8 cellular contexts compared by ENCODE assay signal in the genomic region with DNA sequence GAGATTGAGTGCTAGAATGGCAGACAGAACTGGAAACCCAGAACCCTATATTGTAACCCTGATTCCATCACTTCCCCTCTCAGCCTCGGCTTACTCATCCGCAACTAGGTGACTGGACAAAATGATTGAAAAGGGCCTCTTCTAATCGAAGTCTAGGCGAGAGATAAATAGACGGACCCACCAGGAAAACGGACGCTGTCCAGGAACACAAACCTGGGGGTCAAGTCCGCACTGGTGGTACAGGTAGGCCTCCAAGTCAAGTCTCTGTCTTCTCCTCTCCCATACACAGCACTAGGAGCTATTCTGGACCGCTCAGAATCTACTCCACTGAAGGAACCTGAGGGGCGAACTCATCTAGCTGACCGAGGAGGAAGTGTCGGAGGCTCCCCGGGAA. TPM values are rescaled to one million over a fixed set of nuclear protein-coding genes. Genes with fewer than 3 reads are reported as not detected.
DNase-seq lines count a peak whose midpoint lies in the region; ATAC-seq, FAIRE-seq and TF ChIP-seq lines count a peak whose summit lies in the region.

No MANE protein-coding gene starts in this region.

- no peak for DNase-seq in activated CD8-positive, alpha-beta memory T cell treated with anti-CD3 and anti-CD28 coated beads, Interleukin-2, amount 10 ng/mL, durations not matched to agents 7 days and 5 days
- DNase-seq in activated CD8-positive, alpha-beta memory T cell treated with anti-CD3 and anti-CD28 coated beads for 24 hours, result no peak
- DNase-seq in chondrocyte (ENCODE audit: low spot score), result no peak
- no peak for DNase-seq in D721Med (ENCODE audit: insufficient read length, low spot score)
- DNase-seq in NCI-H82 (lab: John Stamatoyannopoulos, UW), result no peak

- H3K36me3 ChIP-seq in OCI-LY3 (replicated peaks; ENCODE audit: low read depth, low read length), result peaks cover 18% of the 10 kb centered on the region
- peaks cover 16 to 26% of the 10 kb centered on the region in 2 donors for H3K36me3 ChIP-seq in mucosa of rectum (ENCODE audit: control insufficient read depth in 2 of 2, insufficient read depth in 2 of 2, low read length in 2 of 2)

- H3K4me3 Mint-ChIP-seq in activated CD8-positive, alpha-beta memory T cell treated with anti-CD3 and anti-CD28 coated beads, Interleukin-2, amount 10 ng/mL, durations not matched to agents 7 days and 5 days, result peak overlapping the region; percentile 90
- H3K4me3 Mint-ChIP-seq in chondrocyte (ENCODE audit: unreplicated experiment), result peak overlapping the region; percentile 94

- H3K4me1 Mint-ChIP-seq in activated CD8-positive, alpha-beta memory T cell treated with anti-CD3 and anti-CD28 coated beads, Interleukin-2, amount 10 ng/mL, durations not matched to agents 7 days and 5 days, result peaks cover 32% of the 10 kb centered on the region
- H3K4me1 Mint-ChIP-seq in chondrocyte (ENCODE audit: low read depth), result peaks cover 23% of the 10 kb centered on the region

- H3K4me3 ChIP-seq in OCI-LY3 (ENCODE audit: low read length) (peak overlapping the region; percentile 94), mucosa of rectum (ENCODE audit: low read length in 2 of 2) (peak overlapping the region; percentile 82 to 99)

- peaks cover 11% of the 10 kb centered on the region for H3K4me1 ChIP-seq in OCI-LY3 (ENCODE audit: low read length)
- H3K4me1 ChIP-seq in mucosa of rectum (ENCODE audit: control insufficient read depth in 2 of 2, insufficient read depth in 2 of 2, low read length in 2 of 2), result peaks cover 10 to 11% of the 10 kb centered on the region in 2 donors

- no peaks in the 10 kb centered on the region for H3K27me3 Mint-ChIP-seq in activated CD8-positive, alpha-beta memory T cell treated with anti-CD3 and anti-CD28 coated beads, Interleukin-2, amount 10 ng/mL, durations not matched to agents 7 days and 5 days
- no peaks in the 10 kb centered on the region for H3K27me3 Mint-ChIP-seq in chondrocyte (ENCODE audit: low read depth)

- peak overlapping the region; percentile 72 for H3K27ac ChIP-seq in OCI-LY3 (ENCODE audit: low read length)
- peak overlapping the region; percentile 82 to 87 for H3K27ac ChIP-seq in mucosa of rectum (ENCODE audit: low read depth in 2 of 2, low read length in 2 of 2)

- H3K27me3 ChIP-seq in OCI-LY3 (ENCODE audit: low read depth, low read length) (no peaks in the 10 kb centered on the region), mucosa of rectum (ENCODE audit: control insufficient read depth in 2 of 2, insufficient read depth in 2 of 2, low read length in 2 of 2) (no peaks in the 10 kb centered on the region)

- H3K4me2 ChIP-seq in OCI-LY3 (ENCODE audit: low read length), result peak overlapping the region; percentile 93

- H2AFZ ChIP-seq in OCI-LY3 (ENCODE audit: low read depth, low read length), result peak overlapping the region; percentile 27

- peaks cover 31% of the 10 kb centered on the region for H3K36me3 Mint-ChIP-seq in activated CD8-positive, alpha-beta memory T cell treated with anti-CD3 and anti-CD28 coated beads, Interleukin-2, amount 10 ng/mL, durations not matched to agents 7 days and 5 days
- H3K36me3 Mint-ChIP-seq in chondrocyte (ENCODE audit: low read depth), result peaks cover 11% of the 10 kb centered on the region

- CTCF ChIA-PET in activated CD8-positive, alpha-beta memory T cell treated with anti-CD3 and anti-CD28 coated beads, Interleukin-2, amount 10 ng/mL, durations not matched to agents 7 days and 5 days (lab: Charles Lee), result interaction anchor here (1.1 to 2.9 kb wide), 10 partner anchors 10 to 387 kb away, joined by 3 to 26 read pairs (median 6); a partner anchor contains a TSS

- H3K9me3 Mint-ChIP-seq in activated CD8-positive, alpha-beta memory T cell treated with anti-CD3 and anti-CD28 coated beads, Interleukin-2, amount 10 ng/mL, durations not matched to agents 7 days and 5 days (ENCODE audit: low read depth), result no peaks in the 10 kb centered on the region
- no peaks in the 10 kb centered on the region for H3K9me3 Mint-ChIP-seq in chondrocyte (ENCODE audit: low read depth)

- H3K9ac ChIP-seq in OCI-LY3 (ENCODE audit: low read length) (peak overlapping the region; percentile 95), mucosa of rectum (ENCODE audit: low read depth in 1 of 2, low read length in 2 of 2) (peak overlapping the region; percentile 73 to 83)

- ATAC-seq in activated CD8-positive, alpha-beta memory T cell treated with anti-CD3 and anti-CD28 coated beads, Interleukin-2, amount 10 ng/mL, durations not matched to agents 7 days and 5 days, result peak; percentile 47
- ATAC-seq in HG02759 (IDR thresholded peaks at IDR 0.05; ENCODE audit: unreplicated experiment), result peak; percentile 1

- TF ChIP-seq CTCF in OCI-LY3 (IDR thresholded peaks at IDR 0.05; ENCODE audit: low read depth, low read length), result no peak
- no peak for TF ChIP-seq CTCF in chondrocyte (IDR thresholded peaks at IDR 0.05)
- TF ChIP-seq CTCF in D721Med (IDR thresholded peaks at IDR 0.05; ENCODE audit: insufficient read depth, missing control alignments), result no peak

- H4K20me1 ChIP-seq in OCI-LY3 (ENCODE audit: insufficient read depth, low read length), result no peaks in the 10 kb centered on the region

- H3K79me2 ChIP-seq in OCI-LY3 (ENCODE audit: low read length), result peaks cover 41% of the 10 kb centered on the region

- H3K27ac Mint-ChIP-seq in activated CD8-positive, alpha-beta memory T cell treated with anti-CD3 and anti-CD28 coated beads, Interleukin-2, amount 10 ng/mL, durations not matched to agents 7 days and 5 days, result peak overlapping the region; percentile 95
- H3K27ac Mint-ChIP-seq in chondrocyte (ENCODE audit: unreplicated experiment), result peak overlapping the region; percentile 99

- FAIRE-seq in D721Med (lab: Jason Lieb, UNC), result no peak

- H3K9me3 ChIP-seq in OCI-LY3 (ENCODE audit: insufficient read depth, low read length) (no peaks in the 10 kb centered on the region), mucosa of rectum (ENCODE audit: control insufficient read depth in 2 of 2, low read length in 2 of 2) (no peaks in the 10 kb centered on the region)

RNA-seq across cellular contexts. Expression of a gene that starts 0.5 kb away (rescaled TPM):
- total RNA-seq in activated CD8-positive, alpha-beta memory T cell treated with anti-CD3 and anti-CD28 coated beads, Interleukin-2, amount 10 ng/mL, durations not matched to agents 7 days and 5 days, result 100 to 1,000 TPM; 222 to 268 TPM
- total RNA-seq in chondrocyte, result 122 to 163 TPM (median 124 TPM) in 3 replicates

RNA-seq across cellular contexts. Expression of a gene that starts 20.1 kb away (rescaled TPM):
- 100 to 1,000 TPM in 1 of 2 experiments, 10 to 100 TPM in 1; 74.7 to 106 TPM for total RNA-seq in activated CD8-positive, alpha-beta memory T cell treated with anti-CD3 and anti-CD28 coated beads, Interleukin-2, amount 10 ng/mL, durations not matched to agents 7 days and 5 days
- 168 to 194 TPM (median 170 TPM) in 3 replicates for total RNA-seq in chondrocyte
